In the genomic region with DNA sequence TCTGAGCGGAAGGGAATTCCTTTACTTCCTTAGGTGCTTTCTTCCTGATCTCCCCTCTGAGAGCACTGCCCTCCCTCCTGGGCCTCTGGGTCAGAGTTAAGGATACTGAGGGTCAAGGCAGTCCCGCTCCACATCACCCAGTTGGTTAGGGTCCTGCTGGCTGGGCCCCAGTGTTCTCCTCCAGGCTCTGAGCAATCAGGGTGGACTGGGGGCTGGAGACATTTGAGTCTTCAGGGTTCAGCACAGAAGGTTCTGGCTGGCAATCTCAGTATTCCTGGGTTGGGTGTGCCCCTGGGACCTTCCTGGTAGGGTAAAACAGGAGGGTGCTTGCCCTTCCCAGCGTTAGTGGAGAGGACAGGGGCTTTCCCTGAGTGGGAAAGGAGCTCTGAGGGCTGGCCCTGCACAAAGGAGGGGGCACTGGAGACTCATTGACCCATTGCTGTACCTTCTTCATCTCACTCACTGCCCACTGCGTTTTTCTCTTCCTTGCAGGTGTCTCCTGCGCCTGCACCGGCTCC, we compare ENCODE assay signal across 10 cellular contexts. TPM values are rescaled to one million over a fixed set of nuclear protein-coding genes. Genes with fewer than 3 reads are reported as not detected.
A peak's percentile ranks its signal among the peaks of the same experiment; 100 is the strongest.
DNase-seq lines count a peak whose midpoint lies in the region; ATAC-seq and TF ChIP-seq lines count a peak whose summit lies in the region.
"Had no signal": no experiment of that assay in that cellular context is flagged by ENCODE, and none has a peak within 500 bp of the region (broad histone marks: within the 10 kb centered on the region; RNA-seq: fewer than 3 reads in every experiment).

No MANE protein-coding gene starts in this region.

- H3K9ac ChIP-seq in iPS-18a (ENCODE audit: low read length), result no peak overlapping the region
- peak overlapping the region; percentile 68 for H3K9ac ChIP-seq in rectal smooth muscle tissue (ENCODE audit: low read length)

- ATAC-seq in activated naive CD8-positive, alpha-beta T cell treated with anti-CD3 and anti-CD28 coated beads, Interleukin-2, amount 50 U/mL, for 24 hours, result no peak
- no peak for ATAC-seq in GM19455 (IDR thresholded peaks at IDR 0.05; ENCODE audit: unreplicated experiment)

- H3K36me3 ChIP-seq in Caco-2 (ENCODE audit: control insufficient read depth, insufficient read depth, low read length) (no peaks in the 10 kb centered on the region), iPS-18a (ENCODE audit: control insufficient read depth, low read depth, low read length) (no peaks in the 10 kb centered on the region), rectal smooth muscle tissue (ENCODE audit: control insufficient read depth, insufficient read depth, low read length) (no peaks in the 10 kb centered on the region)
- H3K36me3 ChIP-seq: adrenal gland had no signal

- CTCF ChIA-PET in Caco-2 (lab: Charles Lee), result no interaction called here

- no peak for TF ChIP-seq CTCF in Caco-2 (IDR thresholded peaks at IDR 0.05; ENCODE audit: insufficient read depth in 1 of 2, low read depth in 1 of 2, low read length in 1 of 2, severe bottlenecking in 1 of 2, unreplicated experiment in 1 of 2)

- POLR2A ChIA-PET in Caco-2 (lab: Charles Lee), result no interaction called here

- peaks cover 31% of the 10 kb centered on the region for H3K27me3 Mint-ChIP-seq in Caco-2 (ENCODE audit: insufficient read depth, unreplicated experiment)
- peaks cover 74% of the 10 kb centered on the region for H3K27me3 Mint-ChIP-seq in activated naive CD8-positive, alpha-beta T cell treated with anti-CD3 and anti-CD28 coated beads, Interleukin-2, amount 50 U/mL, for 24 hours

- BruUV-seq in Caco-2 (replicated peaks; lab: Mats Ljungman, UMichigan), result no TSS peak

- no peak for DNase-seq in Caco-2
- no peak for DNase-seq in activated naive CD8-positive, alpha-beta T cell treated with anti-CD3 and anti-CD28 coated beads, Interleukin-2, amount 50 U/mL, for 24 hours
- no peak for DNase-seq in dedifferentiated amniotic fluid mesenchymal stem cell (ENCODE audit: extremely low spot score)
- DNase-seq in NCI-H524 (lab: John Stamatoyannopoulos, UW), result no peak
- no peak for DNase-seq in NCI-H1417 (lab: John Stamatoyannopoulos, UW)

- H3K27me3 ChIP-seq in Caco-2 (replicated peaks; ENCODE audit: control insufficient read depth, insufficient read depth, low read length) (peaks cover 10% of the 10 kb centered on the region), iPS-18a (ENCODE audit: control insufficient read depth, insufficient read depth, low read length) (peaks cover 100% of the 10 kb centered on the region), rectal smooth muscle tissue (ENCODE audit: control insufficient read depth, insufficient read depth, low read length) (peaks cover 21% of the 10 kb centered on the region)

- peaks cover 5% of the 10 kb centered on the region for H3K4me1 Mint-ChIP-seq in Caco-2 (ENCODE audit: low read depth, unreplicated experiment)
- H3K4me1 Mint-ChIP-seq in activated naive CD8-positive, alpha-beta T cell treated with anti-CD3 and anti-CD28 coated beads, Interleukin-2, amount 50 U/mL, for 24 hours, result peaks cover 24% of the 10 kb centered on the region

- H3K9me3 Mint-ChIP-seq in Caco-2 (ENCODE audit: unreplicated experiment), result no peaks in the 10 kb centered on the region
- H3K9me3 Mint-ChIP-seq in activated naive CD8-positive, alpha-beta T cell treated with anti-CD3 and anti-CD28 coated beads, Interleukin-2, amount 50 U/mL, for 24 hours, result no peaks in the 10 kb centered on the region

- no peaks in the 10 kb centered on the region for H3K4me1 ChIP-seq in Caco-2
- no peaks in the 10 kb centered on the region for H3K4me1 ChIP-seq in iPS-18a (ENCODE audit: control insufficient read depth, low read depth, low read length)
- H3K4me1 ChIP-seq in rectal smooth muscle tissue (ENCODE audit: control insufficient read depth, insufficient read depth, low read length), result no peaks in the 10 kb centered on the region

- no peak overlapping the region for H3K27ac Mint-ChIP-seq in Caco-2 (ENCODE audit: unreplicated experiment)
- H3K27ac Mint-ChIP-seq in activated naive CD8-positive, alpha-beta T cell treated with anti-CD3 and anti-CD28 coated beads, Interleukin-2, amount 50 U/mL, for 24 hours, result no peak overlapping the region

- intact Hi-C loops in Caco-2 (cut with micrococcal nuclease; ENCODE audit: unreplicated experiment), result no loop called here

- H3K27ac ChIP-seq in iPS-18a (ENCODE audit: low read length) (no peak overlapping the region), rectal smooth muscle tissue (ENCODE audit: low read depth, low read length) (peak overlapping the region; percentile 2)

- H3K4me3 ChIP-seq in Caco-2 (ENCODE audit: low read depth, low read length) (no peak overlapping the region), iPS-18a (ENCODE audit: low read length) (peak overlapping the region; percentile 48), rectal smooth muscle tissue (ENCODE audit: low read length) (peak overlapping the region; percentile 62)

- no peaks in the 10 kb centered on the region for H3K36me3 Mint-ChIP-seq in Caco-2 (ENCODE audit: insufficient read depth, unreplicated experiment)
- H3K36me3 Mint-ChIP-seq in activated naive CD8-positive, alpha-beta T cell treated with anti-CD3 and anti-CD28 coated beads, Interleukin-2, amount 50 U/mL, for 24 hours (ENCODE audit: low read depth), result no peaks in the 10 kb centered on the region

- no peaks in the 10 kb centered on the region for H3K9me3 ChIP-seq in Caco-2
- H3K9me3 ChIP-seq in iPS-18a (ENCODE audit: control insufficient read depth, low read depth, low read length), result no peaks in the 10 kb centered on the region
- H3K9me3 ChIP-seq: adrenal gland had no signal

- peak overlapping the region; percentile 76 for H3K4me3 Mint-ChIP-seq in Caco-2 (ENCODE audit: unreplicated experiment)
- peak overlapping the region; percentile 65 for H3K4me3 Mint-ChIP-seq in activated naive CD8-positive, alpha-beta T cell treated with anti-CD3 and anti-CD28 coated beads, Interleukin-2, amount 50 U/mL, for 24 hours

RNA-seq across cellular contexts. Expression of gene MT1M, which starts 0.4 kb away (rescaled TPM):
- not detected in 2 replicates for total RNA-seq in Caco-2 (2022)

RNA-seq across cellular contexts. Expression of gene MT1A, which starts 5.6 kb away (rescaled TPM):
- total RNA-seq in Caco-2 (2022), result 2.0 and 2.5 TPM in 2 replicates

RNA-seq across cellular contexts. Expression of gene MT1E, which starts 7.3 kb away (rescaled TPM):
- 0.56 and 2.0 TPM in 2 replicates for total RNA-seq in Caco-2 (2022)

RNA-seq across cellular contexts. Expression of gene MT1B, which starts 18.8 kb away (rescaled TPM):
- total RNA-seq in Caco-2 (2022), result not detected in 2 replicates
- total RNA-seq: adrenal gland, mesenteric fat pad had no signal

RNA-seq across cellular contexts. Expression of gene MT2A, which starts 24.5 kb away (rescaled TPM):
- total RNA-seq in Caco-2 (2022), result 4.3 and 10.5 TPM in 2 replicates
